ENCODE assay signal across 13 cellular contexts in genomic region chr6:16043171-16044142, GRCh38.
DNase-seq lines count a peak whose midpoint lies in the region; ATAC-seq, FAIRE-seq and TF ChIP-seq lines count a peak whose summit lies in the region.
"Had no signal": no experiment of that assay in that cellular context is flagged by ENCODE, and none has a peak within 500 bp of the region (broad histone marks: within the 10 kb centered on the region; RNA-seq: fewer than 3 reads in every experiment).

No MANE protein-coding gene starts in this region.

- POLR2A ChIA-PET in GM10248 (lab: Yijun Ruan, JAX): no interaction called here
- POLR2A ChIA-PET in CD8-positive, alpha-beta memory T cell (lab: Charles Lee): no interaction called here

- H3K36me3 Mint-ChIP-seq in dendritic cell treated with granulocyte-macrophage colony-stimulating factor and Interleukin-4, amounts not matched to agents 40 ng/mL and 50 ng/mL, for 4 days (ENCODE audit: low read depth): no peaks in the 10 kb centered on the region
- no peaks in the 10 kb centered on the region for H3K36me3 Mint-ChIP-seq in CD8-positive, alpha-beta memory T cell

- no peaks in the 10 kb centered on the region for H3K4me1 ChIP-seq in CD8-positive, alpha-beta memory T cell (ENCODE audit: insufficient read depth, low read length)
- H3K4me1 ChIP-seq: parathyroid adenoma had no signal

- no peak for FAIRE-seq in HTR-8/SVneo (lab: Jason Lieb, UNC)

- TF ChIP-seq CTCF in GM10248 (IDR thresholded peaks at IDR 0.05; ENCODE audit: control extremely low read depth, extremely low read depth, low read depth, missing control alignments): no peak

- peak; percentile 58 for ATAC-seq in GM19438 (IDR thresholded peaks at IDR 0.05; ENCODE audit: low read depth, unreplicated experiment)
- peak; percentile 60 for ATAC-seq in HG03108 (IDR thresholded peaks at IDR 0.05; ENCODE audit: unreplicated experiment)

- H3K27me3 ChIP-seq in CD8-positive, alpha-beta memory T cell (ENCODE audit: insufficient read depth, low read length, poor library complexity, severe bottlenecking): no peaks in the 10 kb centered on the region

- DNase-seq in GM10248 (ENCODE audit: extremely low spot score) (peak; percentile 38), cerebellar cortex (ENCODE audit: low spot score) (no peak), HTR-8/SVneo (ENCODE audit: insufficient read length, low spot score) (no peak)
- no peak for DNase-seq in CD8-positive, alpha-beta memory T cell
- no peak for DNase-seq in activated CD4-positive, alpha-beta T cell treated with anti-CD3 and anti-CD28 coated beads for 1 hour
- DNase-seq: activated CD4-positive, alpha-beta T cell treated with anti-CD3 and anti-CD28 coated beads, Interleukin-2, amount 50 U/mL, for 48 hours; AML-193; NCI-H1436 treated with DMSO at 0.1 percent for 48 hours; SHP77 had no signal

- peaks cover 35% of the 10 kb centered on the region for H3K4me1 Mint-ChIP-seq in dendritic cell treated with granulocyte-macrophage colony-stimulating factor and Interleukin-4, amounts not matched to agents 40 ng/mL and 50 ng/mL, for 4 days (ENCODE audit: low read depth)
- no peaks in the 10 kb centered on the region for H3K4me1 Mint-ChIP-seq in CD8-positive, alpha-beta memory T cell

- H3K9me3 ChIP-seq in CD8-positive, alpha-beta memory T cell (ENCODE audit: low read length): no peaks in the 10 kb centered on the region

- no peaks in the 10 kb centered on the region for H3K27me3 Mint-ChIP-seq in dendritic cell treated with granulocyte-macrophage colony-stimulating factor and Interleukin-4, amounts not matched to agents 40 ng/mL and 50 ng/mL, for 4 days
- peaks cover 2 to 21% of the 10 kb centered on the region in 2 donors for H3K27me3 Mint-ChIP-seq in CD8-positive, alpha-beta memory T cell

- CTCF ChIA-PET in GM10248 (lab: Yijun Ruan, JAX): interaction anchor here (0.8 to 1.3 kb wide), 2 partner anchors 35 to 85 kb away, joined by 3 to 4 read pairs; partner anchors contain the start of gene MYLIP
- CTCF ChIA-PET in CD8-positive, alpha-beta memory T cell (lab: Charles Lee): no interaction called here

- H3K9me3 Mint-ChIP-seq in dendritic cell treated with granulocyte-macrophage colony-stimulating factor and Interleukin-4, amounts not matched to agents 40 ng/mL and 50 ng/mL, for 4 days: peaks cover 8% of the 10 kb centered on the region
- peaks cover 0 to 4% (median under 1%) of the 10 kb centered on the region in 5 donors for H3K9me3 Mint-ChIP-seq in CD8-positive, alpha-beta memory T cell

- H3K27ac Mint-ChIP-seq in dendritic cell treated with granulocyte-macrophage colony-stimulating factor and Interleukin-4, amounts not matched to agents 40 ng/mL and 50 ng/mL, for 4 days: peak overlapping the region; percentile 45
- peak overlapping the region in 1 of 8 donors; percentile 2 for H3K27ac Mint-ChIP-seq in CD8-positive, alpha-beta memory T cell

- H3K4me3 ChIP-seq in CD8-positive, alpha-beta memory T cell (ENCODE audit: low read length): no peak overlapping the region

- H3K36me3 ChIP-seq in CD8-positive, alpha-beta memory T cell (ENCODE audit: insufficient read depth, low read length): no peaks in the 10 kb centered on the region

- intact Hi-C loops in dendritic cell treated with granulocyte-macrophage colony-stimulating factor and Interleukin-4, amounts not matched to agents 40 ng/mL and 50 ng/mL, for 4 days (cut with micrococcal nuclease): no loop called here

- H3K27ac ChIP-seq in CD8-positive, alpha-beta memory T cell (ENCODE audit: low read depth, low read length): no peak overlapping the region
- H3K27ac ChIP-seq: parathyroid adenoma had no signal

- H3K4me3 Mint-ChIP-seq in dendritic cell treated with granulocyte-macrophage colony-stimulating factor and Interleukin-4, amounts not matched to agents 40 ng/mL and 50 ng/mL, for 4 days: no peak overlapping the region
- H3K4me3 Mint-ChIP-seq in CD8-positive, alpha-beta memory T cell: no peak overlapping the region
